27 cellular contexts compared by ENCODE assay signal in genomic region chr4:7867191-7867590, GRCh38.
DNase-seq lines count a peak whose midpoint lies in the region; ATAC-seq, FAIRE-seq and TF ChIP-seq lines count a peak whose summit lies in the region.
"Had no signal": no experiment of that assay in that cellular context is flagged by ENCODE, and none has a peak within 500 bp of the region (broad histone marks: within the 10 kb centered on the region; RNA-seq: fewer than 3 reads in every experiment).

No MANE protein-coding gene starts in this region.

- no peaks in the 10 kb centered on the region for H4K20me1 ChIP-seq in endothelial cell of umbilical vein (replicated peaks; ENCODE audit: control insufficient read depth, extremely low read depth, insufficient read depth, low read length)

- peaks cover 1% of the 10 kb centered on the region for H3K27me3 Mint-ChIP-seq in activated CD4-positive, alpha-beta memory T cell treated with anti-CD3 and anti-CD28 coated beads for 36 hours
- no peaks in the 10 kb centered on the region for H3K27me3 Mint-ChIP-seq in activated CD4-positive, alpha-beta memory T cell treated with anti-CD3 and anti-CD28 coated beads, Interleukin-2, amount 10 ng/mL, durations not matched to agents 7 days and 5 days
- no peaks in the 10 kb centered on the region for H3K27me3 Mint-ChIP-seq in CD8-positive, alpha-beta T cell (ENCODE audit: low read depth)

- H3K27me3 ChIP-seq in RWPE2 (ENCODE audit: insufficient read depth, poor library complexity, severe bottlenecking): no peaks in the 10 kb centered on the region
- no peaks in the 10 kb centered on the region for H3K27me3 ChIP-seq in endothelial cell of umbilical vein (ENCODE audit: control insufficient read depth in 2 of 2, insufficient read depth in 2 of 2, low read length in 2 of 2)
- no peaks in the 10 kb centered on the region for H3K27me3 ChIP-seq in CD8-positive, alpha-beta T cell (ENCODE audit: insufficient read depth, low read length)
- H3K27me3 ChIP-seq: uterus had no signal

- dilution Hi-C loops in endothelial cell of umbilical vein (cut with MboI; ENCODE audit: extremely low pct_ligation_motif_present, low sequenced_read_pairs): no loop called here

- TF ChIP-seq CTCF in D721Med (IDR thresholded peaks at IDR 0.05; ENCODE audit: insufficient read depth, missing control alignments) (no peak), RWPE2 (IDR thresholded peaks at IDR 0.05; ENCODE audit: poor library complexity, severe bottlenecking) (no peak), endothelial cell of umbilical vein (IDR thresholded peaks at IDR 0.05; ENCODE audit: extremely low read depth in 1 of 2, insufficient read depth in 1 of 2, low read depth in 1 of 2, low read length in 2 of 2) (no peak)
- TF ChIP-seq CTCF in CD8-positive, alpha-beta T cell (IDR thresholded peaks at IDR 0.05): no peak

- H3K9me3 ChIP-seq in RWPE2 (ENCODE audit: severe bottlenecking) (no peaks in the 10 kb centered on the region), endothelial cell of umbilical vein (replicated peaks; ENCODE audit: control insufficient read depth, insufficient read depth, low read length) (no peaks in the 10 kb centered on the region)
- no peaks in the 10 kb centered on the region for H3K9me3 ChIP-seq in CD8-positive, alpha-beta T cell (ENCODE audit: low read length)
- H3K9me3 ChIP-seq: Caco-2, uterus had no signal

- FAIRE-seq in D721Med (lab: Jason Lieb, UNC) (no peak), endothelial cell of umbilical vein (lab: Jason Lieb, UNC) (no peak)
- FAIRE-seq: A204.1, bronchial epithelial cell, GM12891, islet of Langerhans had no signal

- no peak overlapping the region for H3K4me3 Mint-ChIP-seq in activated CD4-positive, alpha-beta memory T cell treated with anti-CD3 and anti-CD28 coated beads for 36 hours
- H3K4me3 Mint-ChIP-seq in activated CD4-positive, alpha-beta memory T cell treated with anti-CD3 and anti-CD28 coated beads, Interleukin-2, amount 10 ng/mL, durations not matched to agents 7 days and 5 days: no peak overlapping the region
- no peak overlapping the region for H3K4me3 Mint-ChIP-seq in CD8-positive, alpha-beta T cell
- H3K4me3 Mint-ChIP-seq: nephron had no signal

- peaks cover 62% of the 10 kb centered on the region for H3K36me3 ChIP-seq in RWPE2 (ENCODE audit: low read depth)
- peaks cover 12 to 27% of the 10 kb centered on the region in 2 experiments for H3K36me3 ChIP-seq in endothelial cell of umbilical vein (ENCODE audit: control insufficient read depth in 2 of 2, extremely low read depth in 1 of 2, insufficient read depth in 2 of 2, low read length in 2 of 2)
- no peaks in the 10 kb centered on the region for H3K36me3 ChIP-seq in CD8-positive, alpha-beta T cell (ENCODE audit: insufficient read depth, low read length)
- H3K36me3 ChIP-seq: uterus had no signal

- no peak overlapping the region for H3K9ac ChIP-seq in endothelial cell of umbilical vein (replicated peaks; ENCODE audit: extremely low read depth, insufficient read depth, low read length)
- H3K9ac ChIP-seq: parathyroid adenoma had no signal

- no peaks in the 10 kb centered on the region for H3K9me1 ChIP-seq in endothelial cell of umbilical vein (replicated peaks; ENCODE audit: control insufficient read depth, extremely low read depth, insufficient read depth, low read length)

- H3K79me2 ChIP-seq in endothelial cell of umbilical vein (ENCODE audit: control insufficient read depth, insufficient read depth, low read length): peaks cover 77% of the 10 kb centered on the region
- H3K79me2 ChIP-seq: parathyroid adenoma had no signal

- CTCF ChIA-PET in activated CD4-positive, alpha-beta memory T cell treated with anti-CD3 and anti-CD28 coated beads for 36 hours (lab: Charles Lee): interaction anchor here (0.6 to 2.2 kb wide), 4 partner anchors 23 to 97 kb away, joined by 3 to 10 read pairs (median 6); no protein-coding TSS in a partner anchor
- CTCF ChIA-PET in activated CD4-positive, alpha-beta memory T cell treated with anti-CD3 and anti-CD28 coated beads, Interleukin-2, amount 10 ng/mL, durations not matched to agents 7 days and 5 days (lab: Charles Lee): interaction anchor here (0.7 kb wide), 1 partner anchor 42 kb away, joined by 3 read pairs; no protein-coding TSS in a partner anchor
- CTCF ChIA-PET in endothelial cell of umbilical vein (lab: Charles Lee): interaction anchor here (1.5 kb wide), 1 partner anchor 9 kb away, joined by 5 read pairs; no protein-coding TSS in a partner anchor
- CTCF ChIA-PET in CD8-positive, alpha-beta T cell (lab: Charles Lee): interaction anchor here (1.2 to 1.4 kb wide), 2 partner anchors 10 to 48 kb away, joined by 3 to 4 read pairs; no protein-coding TSS in a partner anchor

- H3K4me3 ChIP-seq in RWPE2 (ENCODE audit: severe bottlenecking) (no peak overlapping the region), endothelial cell of umbilical vein (replicated peaks in 1 of 3; ENCODE audit: insufficient read depth in 1 of 3, low read depth in 1 of 3, low read length in 3 of 3) (no peak overlapping the region)
- no peak overlapping the region for H3K4me3 ChIP-seq in CD8-positive, alpha-beta T cell (ENCODE audit: low read depth, low read length)
- H3K4me3 ChIP-seq: uterus had no signal

- TF ChIP-seq POLR2A in endothelial cell of umbilical vein (IDR thresholded peaks at IDR 0.05; ENCODE audit: low read depth, low read length): no peak

- H3K4me1 ChIP-seq in RWPE2 (ENCODE audit: insufficient read depth, poor library complexity, severe bottlenecking): peaks cover 26% of the 10 kb centered on the region
- peaks cover 17% of the 10 kb centered on the region for H3K4me1 ChIP-seq in endothelial cell of umbilical vein (ENCODE audit: control insufficient read depth, extremely low read depth, insufficient read depth, low read length)
- H3K4me1 ChIP-seq in CD8-positive, alpha-beta T cell (ENCODE audit: insufficient read depth, low read length): no peaks in the 10 kb centered on the region
- H3K4me1 ChIP-seq: uterus had no signal

- BruUV-seq in endothelial cell of umbilical vein (replicated peaks; lab: Mats Ljungman, UMichigan): no TSS peak

- H3K4me1 Mint-ChIP-seq in activated CD4-positive, alpha-beta memory T cell treated with anti-CD3 and anti-CD28 coated beads for 36 hours (ENCODE audit: low read depth): peaks cover 33% of the 10 kb centered on the region
- peaks cover 29% of the 10 kb centered on the region for H3K4me1 Mint-ChIP-seq in activated CD4-positive, alpha-beta memory T cell treated with anti-CD3 and anti-CD28 coated beads, Interleukin-2, amount 10 ng/mL, durations not matched to agents 7 days and 5 days
- H3K4me1 Mint-ChIP-seq in CD8-positive, alpha-beta T cell (ENCODE audit: low read depth): peaks cover 8% of the 10 kb centered on the region

- H3K4me2 ChIP-seq in endothelial cell of umbilical vein (ENCODE audit: insufficient read depth, low read length): no peak overlapping the region

- H3K27ac ChIP-seq in RWPE2 (ENCODE audit: poor library complexity, severe bottlenecking): peak overlapping the region; percentile 69
- peak overlapping the region; percentile 15 for H3K27ac ChIP-seq in endothelial cell of umbilical vein (ENCODE audit: insufficient read depth, low read depth, low read length)
- H3K27ac ChIP-seq in CD8-positive, alpha-beta T cell (ENCODE audit: low read depth, low read length): no peak overlapping the region
- H3K27ac ChIP-seq: parathyroid adenoma, uterus had no signal

- H3K36me3 Mint-ChIP-seq in activated CD4-positive, alpha-beta memory T cell treated with anti-CD3 and anti-CD28 coated beads for 36 hours: peaks cover 29% of the 10 kb centered on the region
- no peaks in the 10 kb centered on the region for H3K36me3 Mint-ChIP-seq in activated CD4-positive, alpha-beta memory T cell treated with anti-CD3 and anti-CD28 coated beads, Interleukin-2, amount 10 ng/mL, durations not matched to agents 7 days and 5 days (ENCODE audit: low read depth)
- peaks cover 10% of the 10 kb centered on the region for H3K36me3 Mint-ChIP-seq in CD8-positive, alpha-beta T cell

- no peak overlapping the region for H2AFZ ChIP-seq in endothelial cell of umbilical vein (ENCODE audit: low read depth, low read length)
- H2AFZ ChIP-seq: parathyroid adenoma had no signal

- H3K9me3 Mint-ChIP-seq in activated CD4-positive, alpha-beta memory T cell treated with anti-CD3 and anti-CD28 coated beads for 36 hours: peaks cover 3% of the 10 kb centered on the region
- H3K9me3 Mint-ChIP-seq in activated CD4-positive, alpha-beta memory T cell treated with anti-CD3 and anti-CD28 coated beads, Interleukin-2, amount 10 ng/mL, durations not matched to agents 7 days and 5 days: peaks cover 4% of the 10 kb centered on the region
- H3K9me3 Mint-ChIP-seq in CD8-positive, alpha-beta T cell: peaks cover 6% of the 10 kb centered on the region

- POLR2A ChIA-PET in activated CD4-positive, alpha-beta memory T cell treated with anti-CD3 and anti-CD28 coated beads for 36 hours (lab: Charles Lee): interaction anchor here (0.5 kb wide), 1 partner anchor 100 kb away, joined by 3 read pairs; no protein-coding TSS in a partner anchor
- POLR2A ChIA-PET in activated CD4-positive, alpha-beta memory T cell treated with anti-CD3 and anti-CD28 coated beads, Interleukin-2, amount 10 ng/mL, durations not matched to agents 7 days and 5 days (lab: Charles Lee): no interaction called here
- POLR2A ChIA-PET in endothelial cell of umbilical vein (lab: Charles Lee): no interaction called here
- POLR2A ChIA-PET in CD8-positive, alpha-beta T cell (lab: Charles Lee): no interaction called here

- no peak for ATAC-seq in RWPE2 (ENCODE audit: low read depth)
- no peak for ATAC-seq in HG02571 (IDR thresholded peaks at IDR 0.05; ENCODE audit: unreplicated experiment)
- ATAC-seq in CD8-positive, alpha-beta T cell: no peak
- ATAC-seq: right cardiac atrium had no signal

- DNase-seq in activated CD4-positive, alpha-beta memory T cell treated with anti-CD3 and anti-CD28 coated beads for 36 hours: no peak
- DNase-seq in activated CD4-positive, alpha-beta memory T cell treated with anti-CD3 and anti-CD28 coated beads, Interleukin-2, amount 10 ng/mL, durations not matched to agents 7 days and 5 days: no peak
- DNase-seq in D721Med (ENCODE audit: insufficient read length, low spot score): peak; percentile 42
- DNase-seq in RWPE2 (ENCODE audit: low spot score): no peak
- DNase-seq in endothelial cell of umbilical vein (ENCODE audit: low read depth, low spot score): no peak
- DNase-seq in RKO (ENCODE audit: low spot score): no peak
- DNase-seq in CD8-positive, alpha-beta T cell: no peak
- DNase-seq: activated CD4-positive, alpha-beta T cell treated with anti-CD3 and anti-CD28 coated beads for 4 hours; Caco-2; cortex of kidney; NCI-H1105; NCI-H2081; NCI-H226; NCI-H774; OCI-M1; right cardiac atrium; SIG-M5; stimulated activated CD4-positive, alpha-beta T cell treated with anti-CD3 and anti-CD28 coated beads, Interleukin-4, amount 100 ng/mL, for 4 hours; stimulated activated naive CD4-positive, alpha-beta T cell; uterus had no signal

- intact Hi-C loops in activated CD4-positive, alpha-beta memory T cell treated with anti-CD3 and anti-CD28 coated beads for 36 hours (cut with micrococcal nuclease): loop anchor here (1.0 kb wide), 3 partner anchors 10 to 36 kb away; no protein-coding TSS in a partner anchor
- intact Hi-C loops in endothelial cell of umbilical vein (cut with micrococcal nuclease): no loop called here
- intact Hi-C loops in CD8-positive, alpha-beta T cell (cut with DNase I, micrococcal nuclease): no loop called here

- H3K27ac Mint-ChIP-seq in activated CD4-positive, alpha-beta memory T cell treated with anti-CD3 and anti-CD28 coated beads for 36 hours: peak overlapping the region; percentile 83
- H3K27ac Mint-ChIP-seq in activated CD4-positive, alpha-beta memory T cell treated with anti-CD3 and anti-CD28 coated beads, Interleukin-2, amount 10 ng/mL, durations not matched to agents 7 days and 5 days: no peak overlapping the region
- no peak overlapping the region for H3K27ac Mint-ChIP-seq in CD8-positive, alpha-beta T cell
- H3K27ac Mint-ChIP-seq: nephron had no signal
